ENCODE assay signal across 8 cellular contexts in genomic region chr10:104350146-104350635, GRCh38. TPM values are rescaled to one million over a fixed set of nuclear protein-coding genes. Genes with fewer than 3 reads are reported as not detected.
DNase-seq lines count a peak whose midpoint lies in the region; ATAC-seq and TF ChIP-seq lines count a peak whose summit lies in the region.

No MANE protein-coding gene starts in this region.

- H3K9me3 Mint-ChIP-seq in CD4-positive, alpha-beta memory T cell: peaks cover 0 to 2% (median 0%) of the 10 kb centered on the region in 8 donors

- CTCF ChIA-PET in CD4-positive, alpha-beta memory T cell (lab: Charles Lee; ENCODE audit: partially characterized antibody): interaction anchor here (0.7 to 11.8 kb wide), 15 partner anchors 9 to 95 kb away, joined by 3 to 481 read pairs (median 16); partner anchors contain the start of genes GSTO1 and ITPRIP

- no peak overlapping the region for H3K27ac ChIP-seq in CD4-positive, alpha-beta memory T cell (ENCODE audit: low read depth, low read length)

- H3K4me1 ChIP-seq in CD4-positive, alpha-beta memory T cell (ENCODE audit: insufficient read depth, low read length): peaks cover 41% of the 10 kb centered on the region

- H3K27me3 Mint-ChIP-seq in CD4-positive, alpha-beta memory T cell: no peaks in the 10 kb centered on the region

- H3K4me3 Mint-ChIP-seq in CD4-positive, alpha-beta memory T cell: no peak overlapping the region

- H3K36me3 ChIP-seq in CD4-positive, alpha-beta memory T cell (ENCODE audit: insufficient read depth, low read length): no peaks in the 10 kb centered on the region

- in situ Hi-C loops in astrocyte of the spinal cord (cut with HindIII; ENCODE audit: low sequenced_read_pairs): no loop called here

- no peaks in the 10 kb centered on the region for H3K36me3 Mint-ChIP-seq in CD4-positive, alpha-beta memory T cell

- peak; percentile 53 to 76 (median 70) for DNase-seq in CD4-positive, alpha-beta memory T cell
- DNase-seq in NCI-H446 (lab: John Stamatoyannopoulos, UW) (peak; percentile 49 to 55), astrocyte of the spinal cord (ENCODE audit: low read depth, low spot score) (peak; percentile 78), iPS-NIHi7 (ENCODE audit: extremely low spot score) (peak; percentile 51), posterior vena cava (ENCODE audit: low spot score) (no peak)
- no peak for DNase-seq in stimulated activated naive CD8-positive, alpha-beta T cell treated with anti-CD3 and anti-CD28 coated beads, Interleukin-15, Interleukin-2, amounts not matched to agents 100 U/mL and 50 U/mL, for 24 hours

- H3K4me3 ChIP-seq in CD4-positive, alpha-beta memory T cell (ENCODE audit: low read length in 2 of 2): no peak overlapping the region
- H3K4me3 ChIP-seq in astrocyte of the spinal cord (ENCODE audit: low read depth, low read length): no peak overlapping the region

- ATAC-seq in GM18873 (IDR thresholded peaks at IDR 0.05; ENCODE audit: low FRiP score, unreplicated experiment) (peak; percentile 37), HG03066 (IDR thresholded peaks at IDR 0.05; ENCODE audit: low read depth, unreplicated experiment) (peak; percentile 43)
- peak; percentile 45 for ATAC-seq in stimulated activated naive CD8-positive, alpha-beta T cell treated with anti-CD3 and anti-CD28 coated beads, Interleukin-15, Interleukin-2, amounts not matched to agents 100 U/mL and 50 U/mL, for 24 hours

- no peak overlapping the region for H3K27ac Mint-ChIP-seq in CD4-positive, alpha-beta memory T cell

- TF ChIP-seq CTCF in astrocyte of the spinal cord (IDR thresholded peaks at IDR 0.05; ENCODE audit: low read depth, low read length): peak; percentile 56

- H3K9me3 ChIP-seq in CD4-positive, alpha-beta memory T cell (ENCODE audit: control insufficient read depth in 1 of 2, low read length in 2 of 2): no peaks in the 10 kb centered on the region

- H3K27me3 ChIP-seq in CD4-positive, alpha-beta memory T cell (ENCODE audit: insufficient read depth, low read length): no peaks in the 10 kb centered on the region

- peaks cover 19 to 31% (median 26%) of the 10 kb centered on the region in 4 donors for H3K4me1 Mint-ChIP-seq in CD4-positive, alpha-beta memory T cell

- POLR2A ChIA-PET in CD4-positive, alpha-beta memory T cell (lab: Charles Lee; ENCODE audit: partially characterized antibody): interaction anchor here (5.1 to 6.1 kb wide), 2 partner anchors 13 to 43 kb away, joined by 43 to 74 read pairs; partner anchors contain the start of gene ITPRIP

- intact Hi-C loops in CD4-positive, alpha-beta memory T cell (cut with micrococcal nuclease): loop anchor here (1.0 to 2.0 kb wide), 3 partner anchors 21 to 59 kb away; no protein-coding TSS in a partner anchor
- intact Hi-C loops in posterior vena cava (cut with DNase I): loop anchor here in 1 of 2 donors (5.0 kb wide), 1 partner anchor 58 kb away; no protein-coding TSS in a partner anchor

RNA-seq across cellular contexts. Expression of gene CFAP58, which starts 3.4 kb away (rescaled TPM):
- not detected for total RNA-seq in CD4-positive, alpha-beta memory T cell
- not detected for polyA plus RNA-seq in CD4-positive, alpha-beta memory T cell
- total RNA-seq in posterior vena cava: under 1 TPM; 0.46 to 0.86 TPM

RNA-seq across cellular contexts. Expression of gene ITPRIP, which starts 11.9 kb away (rescaled TPM):
- total RNA-seq in CD4-positive, alpha-beta memory T cell: 10 to 100 TPM; 15.6 to 15.7 TPM
- polyA plus RNA-seq in CD4-positive, alpha-beta memory T cell: 10 to 100 TPM; 10.3 to 12.8 TPM
- total RNA-seq in posterior vena cava: 10 to 100 TPM; 22.4 to 36.8 TPM

Comparison
In these comparisons a context has a peak if more than half of its experiments do, and no peak if none do; other contexts are left out.
1. DNase-seq: peak in CD4-positive, alpha-beta memory T cell (5 of 5), NCI-H446 (2 of 2), astrocyte of the spinal cord (single experiment) and iPS-NIHi7 (single experiment); none in stimulated activated naive CD8-positive, alpha-beta T cell treated with anti-CD3 and anti-CD28 coated beads, Interleukin-15, Interleukin-2, amounts not matched to agents 100 U/mL and 50 U/mL, for 24 hours (single experiment) and posterior vena cava (single experiment).
2. Peak in every context shown above with its lines, with median percentiles within 50 percentile points of each other: ATAC-seq.